1 cellular context compared by ENCODE assay signal in the genomic region with DNA sequence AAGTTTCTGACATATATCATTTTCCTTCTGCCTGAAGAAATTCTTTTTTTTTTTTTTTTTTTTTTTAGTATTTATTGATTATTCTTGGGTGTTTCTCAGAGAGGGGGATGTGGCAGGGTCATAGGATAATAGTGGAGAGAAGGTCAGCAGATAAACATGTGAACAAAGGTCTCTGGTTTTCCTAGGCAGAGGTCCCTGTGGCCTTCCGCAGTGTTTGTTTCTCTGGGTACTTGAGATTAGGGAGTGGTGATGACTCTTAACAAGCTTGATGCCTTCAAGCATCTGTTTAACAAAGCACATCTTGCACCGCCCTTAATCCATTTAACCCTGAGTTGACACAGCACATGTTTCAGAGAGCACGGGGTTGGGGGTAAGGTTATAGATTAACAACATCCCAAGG. TPM values are rescaled to one million over a fixed set of nuclear protein-coding genes. Genes with fewer than 3 reads are reported as not detected.
"Had no signal": no experiment of that assay in that cellular context is flagged by ENCODE, and none has a peak within 500 bp of the region (broad histone marks: within the 10 kb centered on the region; RNA-seq: fewer than 3 reads in every experiment).

No MANE protein-coding gene starts in this region.

RNA-seq across cellular contexts. Expression of gene SKA1, which starts 42.0 kb away (rescaled TPM):
- total RNA-seq: ascending aorta had no signal
